Comparison of ENCODE assay signal across 26 cellular contexts in genomic region chrX:15721911-15722310, GRCh38. TPM values are rescaled to one million over a fixed set of nuclear protein-coding genes. Genes with fewer than 3 reads are reported as not detected.
"Had no signal": no experiment of that assay in that cellular context is flagged by ENCODE, and none has a peak within 500 bp of the region (broad histone marks: within the 10 kb centered on the region; RNA-seq: fewer than 3 reads in every experiment).

No MANE protein-coding gene starts in this region.

- ATAC-seq: activated CD8-positive, alpha-beta memory T cell treated with anti-CD3 and anti-CD28 coated beads, Interleukin-2, amount 10 ng/mL, durations not matched to agents 7 days and 5 days; esophagus mucosa; left lobe of liver had no signal

- H3K27ac Mint-ChIP-seq: activated B cell treated with CpG ODN at 0.5 μM for 24 hours; activated CD4-positive, alpha-beta memory T cell treated with anti-CD3 and anti-CD28 coated beads, Interleukin-2, amount 10 ng/mL, durations not matched to agents 7 days and 5 days; activated CD8-positive, alpha-beta memory T cell treated with anti-CD3 and anti-CD28 coated beads, Interleukin-2, amount 10 ng/mL, durations not matched to agents 7 days and 5 days; activated naive CD8-positive, alpha-beta T cell treated with anti-CD3 and anti-CD28 coated beads, Interleukin-2, amount 10 ng/mL, durations not matched to agents 7 days and 5 days; activated T-helper 2 cell treated with anti-CD3 and anti-CD28 coated beads, Interferon-gamma antibody, Interleukin-2, Interleukin-4, amounts not matched to agents 10 μg/mL and 5 μg/mL and 100 μg/mL, durations not matched to agents 14 hours and 24 hours and 36 hours; nephron; stimulated activated naive CD8-positive, alpha-beta T cell treated with anti-CD3 and anti-CD28 coated beads, Interleukin-15, Interleukin-2, amounts not matched to agents 100 ng/mL and 50 ng/mL, for 24 hours; T-helper 2 cell treated with Interferon-gamma antibody and Interleukin-4, amounts not matched to agents 5 μg/mL and 100 μg/mL, for 36 hours had no signal

- H3K4me3 ChIP-seq: breast epithelium, lung, suprapubic skin, transverse colon, uterus had no signal

- DNase-seq: activated B cell treated with CpG ODN at 0.5 μM for 24 hours; activated CD4-positive, alpha-beta memory T cell treated with anti-CD3 and anti-CD28 coated beads, Interleukin-2, amount 10 ng/mL, durations not matched to agents 7 days and 5 days; activated CD4-positive, alpha-beta T cell treated with anti-CD3 and anti-CD28 coated beads for 48 hours; activated CD8-positive, alpha-beta memory T cell treated with anti-CD3 and anti-CD28 coated beads, Interleukin-2, amount 10 ng/mL, durations not matched to agents 7 days and 5 days; activated naive CD4-positive, alpha-beta T cell treated with Interleukin-2 at 50 U/mL for 16 hours; activated naive CD8-positive, alpha-beta T cell treated with anti-CD3 and anti-CD28 coated beads, Interleukin-2, amount 10 ng/mL, durations not matched to agents 7 days and 5 days; activated T-cell treated with anti-CD3 and anti-CD28 coated beads, Interleukin-2, amount 50 U/mL, for 1 hour; aorta; cortex of kidney; effector CD4-positive, alpha-beta T cell; foreskin fibroblast; glutamatergic neuron; hypothalamus; kidney; retina; transverse colon; uterus had no signal

- H3K9me3 ChIP-seq: breast epithelium, suprapubic skin, transverse colon, uterus had no signal

- H3K36me3 ChIP-seq: breast epithelium, suprapubic skin, transverse colon, uterus had no signal

- H3K36me3 Mint-ChIP-seq: activated naive CD8-positive, alpha-beta T cell treated with anti-CD3 and anti-CD28 coated beads, Interleukin-2, amount 10 ng/mL, durations not matched to agents 7 days and 5 days had no signal

- H3K27me3 ChIP-seq: breast epithelium, suprapubic skin, transverse colon, uterus had no signal

- H3K9me3 Mint-ChIP-seq: activated B cell treated with CpG ODN at 0.5 μM for 24 hours; activated CD4-positive, alpha-beta memory T cell treated with anti-CD3 and anti-CD28 coated beads, Interleukin-2, amount 10 ng/mL, durations not matched to agents 7 days and 5 days; activated naive CD8-positive, alpha-beta T cell treated with anti-CD3 and anti-CD28 coated beads, Interleukin-2, amount 10 ng/mL, durations not matched to agents 7 days and 5 days; activated T-helper 2 cell treated with anti-CD3 and anti-CD28 coated beads, Interferon-gamma antibody, Interleukin-2, Interleukin-4, amounts not matched to agents 10 μg/mL and 5 μg/mL and 100 μg/mL, durations not matched to agents 14 hours and 24 hours and 36 hours; nephron; stimulated activated naive CD8-positive, alpha-beta T cell treated with anti-CD3 and anti-CD28 coated beads, Interleukin-15, Interleukin-2, amounts not matched to agents 100 ng/mL and 50 ng/mL, for 24 hours; T-helper 2 cell treated with Interferon-gamma antibody and Interleukin-4, amounts not matched to agents 5 μg/mL and 100 μg/mL, for 36 hours had no signal

- H3K4me3 Mint-ChIP-seq: activated B cell treated with CpG ODN at 0.5 μM for 24 hours; activated CD4-positive, alpha-beta memory T cell treated with anti-CD3 and anti-CD28 coated beads, Interleukin-2, amount 10 ng/mL, durations not matched to agents 7 days and 5 days; activated CD8-positive, alpha-beta memory T cell treated with anti-CD3 and anti-CD28 coated beads, Interleukin-2, amount 10 ng/mL, durations not matched to agents 7 days and 5 days; activated naive CD8-positive, alpha-beta T cell treated with anti-CD3 and anti-CD28 coated beads, Interleukin-2, amount 10 ng/mL, durations not matched to agents 7 days and 5 days; nephron; stimulated activated naive CD8-positive, alpha-beta T cell treated with anti-CD3 and anti-CD28 coated beads, Interleukin-15, Interleukin-2, amounts not matched to agents 100 ng/mL and 50 ng/mL, for 24 hours; T-helper 2 cell treated with Interferon-gamma antibody and Interleukin-4, amounts not matched to agents 5 μg/mL and 100 μg/mL, for 36 hours had no signal

- H3K4me1 Mint-ChIP-seq: activated B cell treated with CpG ODN at 0.5 μM for 24 hours; activated CD4-positive, alpha-beta memory T cell treated with anti-CD3 and anti-CD28 coated beads, Interleukin-2, amount 10 ng/mL, durations not matched to agents 7 days and 5 days had no signal

- H3K27ac ChIP-seq: breast epithelium, suprapubic skin, transverse colon, uterus had no signal

- H3K27me3 Mint-ChIP-seq: activated B cell treated with CpG ODN at 0.5 μM for 24 hours; activated CD4-positive, alpha-beta memory T cell treated with anti-CD3 and anti-CD28 coated beads, Interleukin-2, amount 10 ng/mL, durations not matched to agents 7 days and 5 days; activated CD8-positive, alpha-beta memory T cell treated with anti-CD3 and anti-CD28 coated beads, Interleukin-2, amount 10 ng/mL, durations not matched to agents 7 days and 5 days; activated naive CD8-positive, alpha-beta T cell treated with anti-CD3 and anti-CD28 coated beads, Interleukin-2, amount 10 ng/mL, durations not matched to agents 7 days and 5 days; stimulated activated naive CD8-positive, alpha-beta T cell treated with anti-CD3 and anti-CD28 coated beads, Interleukin-15, Interleukin-2, amounts not matched to agents 100 ng/mL and 50 ng/mL, for 24 hours had no signal

- H3K4me1 ChIP-seq: breast epithelium, suprapubic skin, transverse colon, uterus had no signal

RNA-seq across cellular contexts. Expression of gene CLTRN, which starts 57.3 kb away (rescaled TPM):
- total RNA-seq: aorta had no signal
- polyA plus RNA-seq: aorta had no signal
